Comparison of ENCODE assay signal across 8 cellular contexts in the genomic region with DNA sequence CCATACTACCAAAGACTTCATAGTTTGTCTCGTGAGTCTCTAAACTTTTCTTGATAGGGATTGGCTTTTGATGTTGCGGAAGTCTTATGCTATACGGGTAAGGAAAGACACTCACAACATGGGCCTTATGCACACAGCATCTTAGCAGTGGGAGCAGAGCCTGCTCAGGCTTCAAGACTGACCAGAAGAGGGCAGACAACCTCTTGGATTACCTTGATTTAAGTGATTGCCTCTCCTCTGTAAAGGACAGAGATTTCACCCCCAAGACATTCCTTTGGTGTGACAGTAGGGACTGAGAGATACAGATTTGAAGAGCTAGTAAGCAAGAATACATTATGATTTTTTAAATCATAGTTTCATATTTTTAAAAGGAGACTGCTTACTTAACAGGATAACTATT.
DNase-seq lines count a peak whose midpoint lies in the region; ATAC-seq, FAIRE-seq and TF ChIP-seq lines count a peak whose summit lies in the region.

No MANE protein-coding gene starts in this region.

- H3K27ac ChIP-seq in kidney (ENCODE audit: low read depth in 2 of 2, low read length in 2 of 2), result no peak overlapping the region

- H3K36me3 ChIP-seq in kidney (ENCODE audit: control insufficient read depth in 1 of 2, insufficient read depth in 2 of 2, low read length in 2 of 2), result no peaks in the 10 kb centered on the region

- H3K4me3 Mint-ChIP-seq in activated naive CD8-positive, alpha-beta T cell treated with anti-CD3 and anti-CD28 coated beads for 36 hours, result no peak overlapping the region

- in situ Hi-C loops in G401 (cut with HindIII; ENCODE audit: low sequenced_read_pairs), result no loop called here

- H3K9me3 Mint-ChIP-seq in activated naive CD8-positive, alpha-beta T cell treated with anti-CD3 and anti-CD28 coated beads for 36 hours, result no peaks in the 10 kb centered on the region

- intact Hi-C loops in kidney (cut with DNase I), result no loop called here

- peak; percentile 41 for TF ChIP-seq CTCF in kidney (IDR thresholded peaks at IDR 0.05; ENCODE audit: borderline replicate concordance, extremely low read depth, insufficient read depth)

- no peak for FAIRE-seq in kidney (lab: Jason Lieb, UNC)

- H3K27me3 Mint-ChIP-seq in activated naive CD8-positive, alpha-beta T cell treated with anti-CD3 and anti-CD28 coated beads for 36 hours, result peaks cover 2% of the 10 kb centered on the region

- no peaks in the 10 kb centered on the region for H3K9me3 ChIP-seq in kidney (ENCODE audit: control insufficient read depth in 1 of 2, low read length in 2 of 2)

- H3K36me3 Mint-ChIP-seq in activated naive CD8-positive, alpha-beta T cell treated with anti-CD3 and anti-CD28 coated beads for 36 hours, result no peaks in the 10 kb centered on the region

- no peaks in the 10 kb centered on the region for H3K4me1 ChIP-seq in kidney (ENCODE audit: control insufficient read depth in 1 of 2, insufficient read depth in 1 of 2, low read depth in 1 of 2, low read length in 2 of 2)

- H3K27ac Mint-ChIP-seq in activated naive CD8-positive, alpha-beta T cell treated with anti-CD3 and anti-CD28 coated beads for 36 hours, result no peak overlapping the region

- DNase-seq in G401 (ENCODE audit: low spot score), result peak; percentile 7
- peak; percentile 30 for DNase-seq in H4 (ENCODE audit: low spot score)
- DNase-seq in NCI-H69 (lab: John Stamatoyannopoulos, UW), result peak; percentile 34
- peak; percentile 9 for DNase-seq in activated naive CD8-positive, alpha-beta T cell treated with anti-CD3 and anti-CD28 coated beads for 36 hours
- no peak for DNase-seq in kidney
- no peak for DNase-seq in NCI-H1092 (lab: John Stamatoyannopoulos, UW)
- DNase-seq in NCI-H2081 treated with DMSO at 0.1 percent for 48 hours (lab: John Stamatoyannopoulos, UW), result no peak

- H3K4me1 Mint-ChIP-seq in activated naive CD8-positive, alpha-beta T cell treated with anti-CD3 and anti-CD28 coated beads for 36 hours, result no peaks in the 10 kb centered on the region

- no peak overlapping the region for H3K9ac ChIP-seq in kidney (ENCODE audit: low read length in 2 of 2)

- no peak for ATAC-seq in HG03175 (IDR thresholded peaks at IDR 0.05; ENCODE audit: unreplicated experiment)

- H3K4me3 ChIP-seq in kidney (ENCODE audit: low read length in 2 of 2), result no peak overlapping the region

Comparison
In these comparisons a context has a peak if more than half of its experiments do, and no peak if none do; other contexts are left out.
1. DNase-seq: peak in G401 (single experiment), H4 (single experiment), NCI-H69 (single experiment) and activated naive CD8-positive, alpha-beta T cell treated with anti-CD3 and anti-CD28 coated beads for 36 hours (single experiment); none in kidney (single experiment), NCI-H1092 (single experiment) and NCI-H2081 treated with DMSO at 0.1 percent for 48 hours (single experiment).